Comparison of ENCODE assay signal across 1 cellular context in the genomic region with DNA sequence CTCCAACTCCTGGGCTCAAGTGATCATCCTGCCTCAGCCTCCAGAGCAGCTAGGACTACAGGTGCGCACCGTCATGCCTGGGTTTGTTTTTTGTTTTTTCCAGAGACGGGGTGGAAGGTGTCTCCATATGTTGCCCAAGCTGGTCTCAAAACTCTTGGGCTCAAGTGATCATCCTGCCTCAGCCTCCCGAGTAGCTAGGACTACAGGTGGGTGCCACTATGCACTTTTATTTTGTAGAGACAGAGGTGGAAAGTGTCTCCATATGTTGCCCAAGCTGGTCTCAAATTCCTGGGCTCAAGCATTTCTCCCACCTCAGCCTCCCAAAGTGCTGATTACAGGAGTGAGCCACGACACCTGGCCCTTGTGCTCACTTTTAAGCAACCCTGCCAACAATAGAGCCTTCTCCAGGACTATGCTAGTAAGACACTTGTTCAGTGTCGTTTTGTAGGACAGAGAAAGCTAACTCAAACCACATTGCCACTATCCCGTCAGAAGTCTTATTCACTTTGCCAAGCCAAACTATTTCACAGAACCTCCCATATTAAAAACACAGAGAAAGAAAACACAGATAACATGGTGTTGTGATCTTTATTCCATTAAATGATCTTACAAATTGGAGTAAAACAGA.
A peak's percentile ranks its signal among the peaks of the same experiment; 100 is the strongest.
TF ChIP-seq lines count a peak whose summit lies in the region.

No MANE protein-coding gene starts in this region.

TF ChIP-seq in SK-N-SH treated with all-trans-retinoic acid at 6 μM for 48 hours, 23 proteins besides CTCF, POLR2A, EP300 and RAD21:
- TF ChIP-seq TCF4 (CRISPR knock-in tag; IDR thresholded peaks at IDR 0.05; ENCODE audit: borderline replicate concordance) (no peak), ESRRG (CRISPR knock-in tag; IDR thresholded peaks at IDR 0.05) (0 out of 2 replicates have a peak, but pooled peaks have one; percentile 38), ZFP30 (CRISPR knock-in tag; IDR thresholded peaks at IDR 0.05) (no peak)
TF ChIP-seq in SK-N-SH treated with all-trans-retinoic acid at 6 μM for 48 hours: peak in this region for 1.
